Comparison of ENCODE assay signal across 27 cellular contexts in genomic region chr22:37281195-37281594, GRCh38. TPM values are rescaled to one million over a fixed set of nuclear protein-coding genes. Genes with fewer than 3 reads are reported as not detected.
DNase-seq lines count a peak whose midpoint lies in the region; ATAC-seq, FAIRE-seq and TF ChIP-seq lines count a peak whose summit lies in the region.
"Had no signal": no experiment of that assay in that cellular context is flagged by ENCODE, and none has a peak within 500 bp of the region (broad histone marks: within the 10 kb centered on the region; RNA-seq: fewer than 3 reads in every experiment).

No MANE protein-coding gene starts in this region.

- H3K27me3 Mint-ChIP-seq in activated CD4-positive, alpha-beta T cell treated with anti-CD3 and anti-CD28 coated beads, Interleukin-2, amount 10 ng/mL, durations not matched to agents 7 days and 5 days = no peaks in the 10 kb centered on the region
- no peaks in the 10 kb centered on the region for H3K27me3 Mint-ChIP-seq in CD4-positive, alpha-beta memory T cell
- H3K27me3 Mint-ChIP-seq in astrocyte (ENCODE audit: low read depth, unreplicated experiment) (peaks cover 26% of the 10 kb centered on the region), natural killer cell (ENCODE audit: low read depth in 2 of 2) (no peaks in the 10 kb centered on the region), HFFc6 (ENCODE audit: insufficient read depth) (peaks cover 12% of the 10 kb centered on the region)

- H3K4me1 ChIP-seq in CD4-positive, alpha-beta memory T cell (ENCODE audit: insufficient read depth, low read length) = peaks cover 35% of the 10 kb centered on the region
- peaks cover 10% of the 10 kb centered on the region for H3K4me1 ChIP-seq in astrocyte (ENCODE audit: insufficient read depth, low read length)
- H3K4me1 ChIP-seq: A549, ascending aorta, BE2C had no signal

- H3K4me3 Mint-ChIP-seq in activated CD4-positive, alpha-beta T cell treated with anti-CD3 and anti-CD28 coated beads, Interleukin-2, amount 10 ng/mL, durations not matched to agents 7 days and 5 days = peak overlapping the region; percentile 89
- peak overlapping the region in 6 of 8 donors; percentile 27 to 97 (median 94) for H3K4me3 Mint-ChIP-seq in CD4-positive, alpha-beta memory T cell
- H3K4me3 Mint-ChIP-seq in astrocyte (ENCODE audit: unreplicated experiment) = no peak overlapping the region
- H3K4me3 Mint-ChIP-seq in natural killer cell = peak overlapping the region; percentile 91
- H3K4me3 Mint-ChIP-seq in HFFc6 = no peak overlapping the region

- H3K79me2 ChIP-seq in astrocyte (ENCODE audit: insufficient read depth, low read length) = no peaks in the 10 kb centered on the region

- no peak overlapping the region for H3K4me3 ChIP-seq in CD4-positive, alpha-beta memory T cell (ENCODE audit: low read length in 2 of 2)
- no peak overlapping the region for H3K4me3 ChIP-seq in astrocyte (ENCODE audit: insufficient read depth, low read depth, low read length)
- no peak overlapping the region for H3K4me3 ChIP-seq in coronary artery
- H3K4me3 ChIP-seq: A549 had no signal

- CTCF ChIA-PET in activated CD4-positive, alpha-beta T cell treated with anti-CD3 and anti-CD28 coated beads, Interleukin-2, amount 10 ng/mL, durations not matched to agents 7 days and 5 days (lab: Charles Lee) = interaction anchor here (1.0 to 2.9 kb wide), 7 partner anchors 8 to 582 kb away, joined by 3 to 16 read pairs (median 3); no protein-coding TSS in a partner anchor
- CTCF ChIA-PET in CD4-positive, alpha-beta memory T cell (lab: Charles Lee; ENCODE audit: partially characterized antibody) = interaction anchor here (0.7 to 5.0 kb wide), 8 partner anchors 9 to 82 kb away, joined by 3 to 24 read pairs (median 6); no protein-coding TSS in a partner anchor

- no peak for TF ChIP-seq CTCF in astrocyte (IDR thresholded peaks at IDR 0.05; ENCODE audit: insufficient read depth, low read depth, low read length)
- no peak for TF ChIP-seq CTCF in natural killer cell (IDR thresholded peaks at IDR 0.05)
- TF ChIP-seq CTCF in coronary artery (IDR thresholded peaks at IDR 0.05) = no peak
- TF ChIP-seq CTCF in HFFc6 (IDR thresholded peaks at IDR 0.05) = no peak

- no peak overlapping the region for H3K27ac Mint-ChIP-seq in activated CD4-positive, alpha-beta T cell treated with anti-CD3 and anti-CD28 coated beads, Interleukin-2, amount 10 ng/mL, durations not matched to agents 7 days and 5 days
- H3K27ac Mint-ChIP-seq in CD4-positive, alpha-beta memory T cell = peak overlapping the region in 5 of 7 donors; percentile 36 to 97 (median 94)
- H3K27ac Mint-ChIP-seq in astrocyte (ENCODE audit: unreplicated experiment) = peak overlapping the region; percentile 26
- H3K27ac Mint-ChIP-seq in natural killer cell = peak overlapping the region; percentile 91 to 95
- H3K27ac Mint-ChIP-seq in HFFc6 = no peak overlapping the region

- no peak for ATAC-seq in natural killer cell
- ATAC-seq: A549, heart right ventricle, left cardiac atrium had no signal

- H3K36me3 ChIP-seq in CD4-positive, alpha-beta memory T cell (ENCODE audit: insufficient read depth, low read length) = peaks cover 5% of the 10 kb centered on the region
- H3K36me3 ChIP-seq in astrocyte (ENCODE audit: insufficient read depth, low read length) = no peaks in the 10 kb centered on the region
- H3K36me3 ChIP-seq: ascending aorta, BE2C, WERI-Rb-1 had no signal

- peaks cover 54% of the 10 kb centered on the region for H3K4me1 Mint-ChIP-seq in activated CD4-positive, alpha-beta T cell treated with anti-CD3 and anti-CD28 coated beads, Interleukin-2, amount 10 ng/mL, durations not matched to agents 7 days and 5 days
- H3K4me1 Mint-ChIP-seq in CD4-positive, alpha-beta memory T cell = peaks cover 24 to 46% (median 34%) of the 10 kb centered on the region in 4 donors
- peaks cover 7% of the 10 kb centered on the region for H3K4me1 Mint-ChIP-seq in astrocyte (ENCODE audit: low read depth, unreplicated experiment)
- H3K4me1 Mint-ChIP-seq in natural killer cell = peaks cover 73 to 84% of the 10 kb centered on the region in 2 donors
- H3K4me1 Mint-ChIP-seq in HFFc6 (ENCODE audit: low read depth) = peaks cover 25% of the 10 kb centered on the region

- POLR2A ChIA-PET in activated CD4-positive, alpha-beta T cell treated with anti-CD3 and anti-CD28 coated beads, Interleukin-2, amount 10 ng/mL, durations not matched to agents 7 days and 5 days (lab: Charles Lee) = no interaction called here
- POLR2A ChIA-PET in CD4-positive, alpha-beta memory T cell (lab: Charles Lee; ENCODE audit: partially characterized antibody) = interaction anchor here (1.1 to 7.1 kb wide), 8 partner anchors 10 to 133 kb away, joined by 3 to 147 read pairs (median 14); partner anchors contain the start of gene RAC2

- H4K20me1 ChIP-seq in astrocyte (ENCODE audit: insufficient read depth, low read length) = no peaks in the 10 kb centered on the region

- H3K9me3 Mint-ChIP-seq in activated CD4-positive, alpha-beta T cell treated with anti-CD3 and anti-CD28 coated beads, Interleukin-2, amount 10 ng/mL, durations not matched to agents 7 days and 5 days = no peaks in the 10 kb centered on the region
- H3K9me3 Mint-ChIP-seq in CD4-positive, alpha-beta memory T cell = peaks cover 0 to 2% (median 0%) of the 10 kb centered on the region in 8 donors
- H3K9me3 Mint-ChIP-seq in astrocyte (ENCODE audit: unreplicated experiment) (peaks cover 4% of the 10 kb centered on the region), natural killer cell (no peaks in the 10 kb centered on the region), HFFc6 (no peaks in the 10 kb centered on the region)
- H3K9me3 Mint-ChIP-seq: activated CD4-positive, alpha-beta memory T cell treated with anti-CD3 and anti-CD28 coated beads for 36 hours had no signal

- intact Hi-C loops in CD4-positive, alpha-beta memory T cell (cut with micrococcal nuclease) = no loop called here
- intact Hi-C loops in natural killer cell (cut with micrococcal nuclease) = no loop called here

- H3K27me3 ChIP-seq in CD4-positive, alpha-beta memory T cell (ENCODE audit: insufficient read depth, low read length) = no peaks in the 10 kb centered on the region
- peaks cover 2% of the 10 kb centered on the region for H3K27me3 ChIP-seq in astrocyte (ENCODE audit: insufficient read depth, low read length)
- H3K27me3 ChIP-seq: BE2C had no signal

- DNase-seq in activated CD4-positive, alpha-beta T cell treated with anti-CD3 and anti-CD28 coated beads, Interleukin-2, amount 10 ng/mL, durations not matched to agents 7 days and 5 days = no peak
- DNase-seq in activated CD4-positive, alpha-beta T cell treated with anti-CD3 and anti-CD28 coated beads for 4 hours = no peak
- DNase-seq in CD4-positive, alpha-beta memory T cell = no peak
- no peak for DNase-seq in astrocyte (ENCODE audit: low read depth)
- no peak for DNase-seq in natural killer cell
- no peak for DNase-seq in coronary artery (ENCODE audit: low spot score)
- no peak for DNase-seq in nucleus accumbens (lab: John Stamatoyannopoulos, UW)
- DNase-seq in HFFc6 = no peak
- DNase-seq: BE2C; central memory CD4-positive, alpha-beta T cell; dorsolateral prefrontal cortex; heart right ventricle; left cardiac atrium; mammary epithelial cell; NCI-H2081; NCI-H345; NCI-H748 treated with DMSO at 0.1 percent for 48 hours; stimulated activated CD4-positive, alpha-beta T cell treated with anti-CD3 and anti-CD28 coated beads, Interleukin-2, amount 100 ng/mL, for 24 hours; WERI-Rb-1 had no signal

- peaks cover 29% of the 10 kb centered on the region for H3K36me3 Mint-ChIP-seq in activated CD4-positive, alpha-beta T cell treated with anti-CD3 and anti-CD28 coated beads, Interleukin-2, amount 10 ng/mL, durations not matched to agents 7 days and 5 days (ENCODE audit: low read depth)
- H3K36me3 Mint-ChIP-seq in CD4-positive, alpha-beta memory T cell = peaks cover 6 to 25% of the 10 kb centered on the region in 2 donors
- H3K36me3 Mint-ChIP-seq in astrocyte (ENCODE audit: low read depth, unreplicated experiment) = peaks cover 2% of the 10 kb centered on the region
- H3K36me3 Mint-ChIP-seq in natural killer cell = no peaks in the 10 kb centered on the region
- H3K36me3 Mint-ChIP-seq in HFFc6 (ENCODE audit: low read depth) = no peaks in the 10 kb centered on the region

- H3K27ac ChIP-seq in CD4-positive, alpha-beta memory T cell (ENCODE audit: low read depth, low read length) = peak overlapping the region; percentile 81
- H3K27ac ChIP-seq in astrocyte (ENCODE audit: low read depth, low read length) (no peak overlapping the region), coronary artery (no peak overlapping the region)
- H3K27ac ChIP-seq: A549, RWPE1, WERI-Rb-1 had no signal

- H3K4me2 ChIP-seq in astrocyte (ENCODE audit: low read length) = no peak overlapping the region
- H3K4me2 ChIP-seq: A549 had no signal

- no peak overlapping the region for H2AFZ ChIP-seq in astrocyte (ENCODE audit: low read depth, low read length)

- H3K9me3 ChIP-seq in CD4-positive, alpha-beta memory T cell (ENCODE audit: control insufficient read depth in 1 of 2, low read length in 2 of 2) = no peaks in the 10 kb centered on the region
- H3K9me3 ChIP-seq in astrocyte (ENCODE audit: insufficient read depth, low read depth, low read length) = peaks cover 4% of the 10 kb centered on the region
- H3K9me3 ChIP-seq: A549, ascending aorta, BE2C, heart right ventricle had no signal

- no peak overlapping the region for H3K9ac ChIP-seq in astrocyte (ENCODE audit: low read length)

- FAIRE-seq in astrocyte (lab: Jason Lieb, UNC) = no peak
- FAIRE-seq: A549, urothelium cell line had no signal

RNA-seq across cellular contexts. Expression of gene CYTH4, which starts 1.1 kb away (rescaled TPM):
- 100 to 1,000 TPM; 106 to 110 TPM for total RNA-seq in activated CD4-positive, alpha-beta T cell treated with anti-CD3 and anti-CD28 coated beads, Interleukin-2, amount 10 ng/mL, durations not matched to agents 7 days and 5 days
- 100 to 1,000 TPM; 169 to 177 TPM for total RNA-seq in CD4-positive, alpha-beta memory T cell
- polyA plus RNA-seq in CD4-positive, alpha-beta memory T cell = 10 to 100 TPM; 39.4 to 57.0 TPM
- total RNA-seq in astrocyte = not detected in 2 replicates
- 100 to 1,000 TPM; 219 to 260 (median 249) TPM for total RNA-seq in natural killer cell
- under 1 TPM in 1 of 6 experiments, not detected in 5; 0.28 TPM for total RNA-seq in HFFc6 (2021; fragmentation: NEBNext Ultra II Directional; extraction: Animal tissue kit (Norgen Biotek cat#: 25700))
- total RNA-seq: epithelial cell of proximal tubule, osteocyte, renal cortical epithelial cell had no signal

RNA-seq across cellular contexts. Expression of gene RAC2, which starts 37.1 kb away (rescaled TPM):
- 1,000 to 10,000 TPM; 1,015 to 1,117 TPM for total RNA-seq in activated CD4-positive, alpha-beta T cell treated with anti-CD3 and anti-CD28 coated beads, Interleukin-2, amount 10 ng/mL, durations not matched to agents 7 days and 5 days
- total RNA-seq in CD4-positive, alpha-beta memory T cell = 100 to 1,000 TPM; 304 to 318 TPM
- 100 to 1,000 TPM; 724 to 917 TPM for polyA plus RNA-seq in CD4-positive, alpha-beta memory T cell
- total RNA-seq in astrocyte (0.61 and 0.65 TPM in 2 replicates), natural killer cell (100 to 1,000 TPM; 647 to 744 (median 741) TPM)
- total RNA-seq in HFFc6 (2021; fragmentation: NEBNext Ultra II Directional; extraction: Animal tissue kit (Norgen Biotek cat#: 25700)) = 10 to 100 TPM; 29.9 to 57.2 (median 53.5) TPM
- total RNA-seq: osteocyte had no signal

Comparison
In these comparisons a context has a peak if more than half of its experiments do, and no peak if none do; other contexts are left out.
1. H3K27ac Mint-ChIP-seq: peak in CD4-positive, alpha-beta memory T cell (5 of 7), astrocyte (single experiment) and natural killer cell (2 of 2); none in activated CD4-positive, alpha-beta T cell treated with anti-CD3 and anti-CD28 coated beads, Interleukin-2, amount 10 ng/mL, durations not matched to agents 7 days and 5 days (single experiment) and HFFc6 (single experiment).
2. H3K4me3 Mint-ChIP-seq: peak in activated CD4-positive, alpha-beta T cell treated with anti-CD3 and anti-CD28 coated beads, Interleukin-2, amount 10 ng/mL, durations not matched to agents 7 days and 5 days (single experiment), CD4-positive, alpha-beta memory T cell (6 of 8) and natural killer cell (single experiment); none in astrocyte (single experiment) and HFFc6 (single experiment).
3. RNA of gene CYTH4, which starts 1.1 kb away (total RNA-seq): 219 to 260 TPM in natural killer cell, 169 to 177 TPM in CD4-positive, alpha-beta memory T cell and 106 to 110 TPM in activated CD4-positive, alpha-beta T cell treated with anti-CD3 and anti-CD28 coated beads, Interleukin-2, amount 10 ng/mL, durations not matched to agents 7 days and 5 days; 0.28 TPM in HFFc6 and not detected in astrocyte; every median in the first group is over 10 times any median in the second.
4. RNA of gene RAC2, which starts 37.1 kb away (total RNA-seq): 1,015 to 1,117 TPM in activated CD4-positive, alpha-beta T cell treated with anti-CD3 and anti-CD28 coated beads, Interleukin-2, amount 10 ng/mL, durations not matched to agents 7 days and 5 days, 647 to 744 TPM in natural killer cell, 304 to 318 TPM in CD4-positive, alpha-beta memory T cell and 29.9 to 57.2 TPM in HFFc6; 0.61 to 0.65 TPM in astrocyte; every median in the first group is over 10 times any median in the second.